19 cellular contexts compared by ENCODE assay signal in genomic region chr6:156359912-156360311, GRCh38.
DNase-seq lines count a peak whose midpoint lies in the region; ATAC-seq and TF ChIP-seq lines count a peak whose summit lies in the region.
"Had no signal": no experiment of that assay in that cellular context is flagged by ENCODE, and none has a peak within 500 bp of the region (broad histone marks: within the 10 kb centered on the region; RNA-seq: fewer than 3 reads in every experiment).

No MANE protein-coding gene starts in this region.

- TF ChIP-seq CTCF in BE2C (IDR thresholded peaks at IDR 0.05; ENCODE audit: low read depth, low read length) (peak; percentile 39), GM13977 (IDR thresholded peaks at IDR 0.05; ENCODE audit: extremely low read depth, insufficient read depth, missing control alignments) (peak; percentile 29), OCI-LY3 (IDR thresholded peaks at IDR 0.05; ENCODE audit: low read depth, low read length) (peak; percentile 33; the same call in 1 of the 2 replicates), glutamatergic neuron (IDR thresholded peaks at IDR 0.05; ENCODE audit: partially characterized antibody, unreplicated experiment) (peak; percentile 70)

- H3K4me3 ChIP-seq in BE2C (ENCODE audit: low read depth, low read length) (no peak overlapping the region), OCI-LY3 (ENCODE audit: low read length) (no peak overlapping the region)
- H3K4me3 ChIP-seq: esophagus squamous epithelium, SJSA1, spleen, vagina had no signal

- H3K79me2 ChIP-seq in OCI-LY3 (ENCODE audit: low read length) = no peaks in the 10 kb centered on the region

- no peak overlapping the region for H3K4me2 ChIP-seq in OCI-LY3 (ENCODE audit: low read length)

- H3K27me3 ChIP-seq in BE2C (no peaks in the 10 kb centered on the region), OCI-LY3 (ENCODE audit: low read depth, low read length) (no peaks in the 10 kb centered on the region)
- H3K27me3 ChIP-seq: esophagus squamous epithelium, SJSA1, spleen, vagina had no signal

- H2AFZ ChIP-seq in OCI-LY3 (ENCODE audit: low read depth, low read length) = no peak overlapping the region

- no peak overlapping the region for H3K27ac ChIP-seq in OCI-LY3 (ENCODE audit: low read length)
- H3K27ac ChIP-seq: esophagus squamous epithelium, SJSA1, spleen, vagina had no signal

- H3K9me3 Mint-ChIP-seq in glutamatergic neuron (ENCODE audit: unreplicated experiment) = peaks cover 7% of the 10 kb centered on the region
- H3K9me3 Mint-ChIP-seq: activated CD8-positive, alpha-beta T cell treated with anti-CD3 and anti-CD28 coated beads for 36 hours had no signal

- H3K4me1 Mint-ChIP-seq in glutamatergic neuron (ENCODE audit: low read depth, unreplicated experiment) = no peaks in the 10 kb centered on the region
- H3K4me1 Mint-ChIP-seq: CD14-positive monocyte; stimulated activated naive CD8-positive, alpha-beta T cell treated with anti-CD3 and anti-CD28 coated beads, Interleukin-15, amount 100 ng/mL, for 72 hours had no signal

- no peak overlapping the region for H3K27ac Mint-ChIP-seq in glutamatergic neuron (ENCODE audit: unreplicated experiment)
- H3K27ac Mint-ChIP-seq: activated CD8-positive, alpha-beta T cell treated with anti-CD3 and anti-CD28 coated beads for 36 hours; CD14-positive monocyte had no signal

- no peaks in the 10 kb centered on the region for H4K20me1 ChIP-seq in OCI-LY3 (ENCODE audit: insufficient read depth, low read length)

- in situ Hi-C loops in GM13977 (cut with MboI; ENCODE audit: low pct_unique_long_range_greater_than_20kb, low sequenced_read_pairs, unreplicated experiment) = no loop called here

- DNase-seq in BE2C (no peak), GM13977 (ENCODE audit: low spot score) (peak; percentile 15), glutamatergic neuron (peak; percentile 68), AG20443 (ENCODE audit: low spot score) (no peak), cerebellar nuclear complex (lab: John Stamatoyannopoulos, UW) (no peak)
- no peak for DNase-seq in activated T-cell treated with anti-CD3 and anti-CD28 coated beads, Interleukin-2, amount 50 U/mL, for 48 hours
- DNase-seq: activated CD8-positive, alpha-beta T cell treated with anti-CD3 and anti-CD28 coated beads for 36 hours; amniotic stem cell; cortex of kidney; EL; esophagus squamous epithelium; hypothalamus; spleen; stimulated activated naive CD8-positive, alpha-beta T cell treated with anti-CD3 and anti-CD28 coated beads, Interleukin-15, amount 100 ng/mL, for 72 hours had no signal

- H3K9me3 ChIP-seq in BE2C (no peaks in the 10 kb centered on the region), OCI-LY3 (ENCODE audit: insufficient read depth, low read length) (no peaks in the 10 kb centered on the region)
- H3K9me3 ChIP-seq: esophagus squamous epithelium, SJSA1, vagina had no signal

- no peaks in the 10 kb centered on the region for H3K27me3 Mint-ChIP-seq in glutamatergic neuron (ENCODE audit: unreplicated experiment)
- H3K27me3 Mint-ChIP-seq: stimulated activated naive CD8-positive, alpha-beta T cell treated with anti-CD3 and anti-CD28 coated beads, Interleukin-15, amount 100 ng/mL, for 72 hours had no signal

- H3K36me3 ChIP-seq in BE2C = no peaks in the 10 kb centered on the region
- no peaks in the 10 kb centered on the region for H3K36me3 ChIP-seq in OCI-LY3 (replicated peaks; ENCODE audit: low read depth, low read length)
- H3K36me3 ChIP-seq: esophagus squamous epithelium, SJSA1, spleen, vagina had no signal

- H3K36me3 Mint-ChIP-seq in glutamatergic neuron (ENCODE audit: unreplicated experiment) = no peaks in the 10 kb centered on the region
- H3K36me3 Mint-ChIP-seq: CD14-positive monocyte had no signal

- no peak overlapping the region for H3K4me3 Mint-ChIP-seq in glutamatergic neuron (ENCODE audit: unreplicated experiment)
- H3K4me3 Mint-ChIP-seq: activated CD8-positive, alpha-beta T cell treated with anti-CD3 and anti-CD28 coated beads for 36 hours; CD14-positive monocyte; stimulated activated naive CD8-positive, alpha-beta T cell treated with anti-CD3 and anti-CD28 coated beads, Interleukin-15, amount 100 ng/mL, for 72 hours had no signal

- ATAC-seq in HG03108 (IDR thresholded peaks at IDR 0.05; ENCODE audit: unreplicated experiment) = no peak
- ATAC-seq: activated CD8-positive, alpha-beta T cell treated with anti-CD3 and anti-CD28 coated beads for 36 hours; stimulated activated naive CD8-positive, alpha-beta T cell treated with anti-CD3 and anti-CD28 coated beads, Interleukin-15, amount 100 ng/mL, for 72 hours had no signal

- no peak overlapping the region for H3K9ac ChIP-seq in OCI-LY3 (ENCODE audit: low read length)

- H3K4me1 ChIP-seq in BE2C (no peaks in the 10 kb centered on the region), OCI-LY3 (ENCODE audit: low read length) (no peaks in the 10 kb centered on the region)
- H3K4me1 ChIP-seq: esophagus squamous epithelium, SJSA1, spleen, vagina had no signal

Comparison
In these comparisons a context has a peak if more than half of its experiments do, and no peak if none do; other contexts are left out.
1. DNase-seq: peak in GM13977 (single experiment) and glutamatergic neuron (single experiment); none in BE2C (single experiment), AG20443 (single experiment), cerebellar nuclear complex (0 of 2) and activated T-cell treated with anti-CD3 and anti-CD28 coated beads, Interleukin-2, amount 50 U/mL, for 48 hours (0 of 2).
2. Peak in every context shown above with its lines, with median percentiles within 50 percentile points of each other: CTCF ChIP-seq.